In the genomic region with DNA sequence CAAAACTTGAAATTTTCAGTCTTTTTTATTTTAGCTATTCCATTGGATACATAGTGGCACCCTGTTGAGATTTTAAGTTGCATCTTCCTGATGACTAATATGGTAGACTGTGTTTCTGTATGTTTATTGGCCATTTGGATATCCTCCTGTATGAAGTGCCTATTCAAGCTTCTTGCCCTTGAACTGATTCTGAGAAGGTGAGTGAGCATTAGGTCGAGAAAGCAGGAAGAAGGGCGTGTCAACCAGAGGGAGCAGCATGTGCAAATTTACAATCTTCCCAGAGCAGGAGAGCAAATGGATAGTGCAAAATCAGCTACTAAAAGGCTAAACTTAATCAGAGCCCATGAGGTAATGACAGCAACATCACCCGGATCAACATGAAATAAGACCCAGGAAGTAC, we compare ENCODE assay signal across 1 cellular context.
TF ChIP-seq lines count a peak whose summit lies in the region.

No MANE protein-coding gene starts in this region.

TF ChIP-seq in IMR-90, 13 proteins besides CTCF, POLR2A, EP300 and RAD21:
- TF ChIP-seq, protein P1, sequence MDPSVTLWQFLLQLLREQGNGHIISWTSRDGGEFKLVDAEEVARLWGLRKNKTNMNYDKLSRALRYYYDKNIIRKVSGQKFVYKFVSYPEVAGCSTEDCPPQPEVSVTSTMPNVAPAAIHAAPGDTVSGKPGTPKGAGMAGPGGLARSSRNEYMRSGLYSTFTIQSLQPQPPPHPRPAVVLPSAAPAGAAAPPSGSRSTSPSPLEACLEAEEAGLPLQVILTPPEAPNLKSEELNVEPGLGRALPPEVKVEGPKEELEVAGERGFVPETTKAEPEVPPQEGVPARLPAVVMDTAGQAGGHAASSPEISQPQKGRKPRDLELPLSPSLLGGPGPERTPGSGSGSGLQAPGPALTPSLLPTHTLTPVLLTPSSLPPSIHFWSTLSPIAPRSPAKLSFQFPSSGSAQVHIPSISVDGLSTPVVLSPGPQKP (IDR thresholded peaks at IDR 0.05; ENCODE audit: borderline replicate concordance, low read depth, low read length) = no peak
- TF ChIP-seq USF2 (IDR thresholded peaks at IDR 0.05; ENCODE audit: low read depth, low read length) = no peak
- no peak for TF ChIP-seq CEBPB (IDR thresholded peaks at IDR 0.05; ENCODE audit: low read depth, low read length)
- TF ChIP-seq MXI1 (IDR thresholded peaks at IDR 0.05; ENCODE audit: borderline replicate concordance, low read depth, low read length) = no peak
- TF ChIP-seq RFX5 (IDR thresholded peaks at IDR 0.05; ENCODE audit: low read depth, low read length) = no peak
- TF ChIP-seq SMC3 (IDR thresholded peaks at IDR 0.05; ENCODE audit: low read depth, low read length) = no peak
- TF ChIP-seq FOS (IDR thresholded peaks at IDR 0.05; ENCODE audit: low read depth, low read length) = no peak
- no peak for TF ChIP-seq CHD1 (IDR thresholded peaks at IDR 0.05; ENCODE audit: low read depth, low read length)
- TF ChIP-seq MAFK (IDR thresholded peaks at IDR 0.05; ENCODE audit: low read depth, low read length) = no peak
- no peak for TF ChIP-seq BHLHE40 (IDR thresholded peaks at IDR 0.05; ENCODE audit: low read depth, low read length)
- no peak for TF ChIP-seq MAZ (IDR thresholded peaks at IDR 0.05; ENCODE audit: borderline replicate concordance, low read depth, low read length)
- no peak for TF ChIP-seq NFE2L2 (IDR thresholded peaks at IDR 0.05; ENCODE audit: low read depth, low read length)
- no peak for TF ChIP-seq RCOR1 (IDR thresholded peaks at IDR 0.05; ENCODE audit: insufficient replicate concordance, low read length)
